In genomic region chr14:36655963-36656768, GRCh38 we compare ENCODE assay signal across 8 cellular contexts. TPM values are rescaled to one million over a fixed set of nuclear protein-coding genes. Genes with fewer than 3 reads are reported as not detected.
DNase-seq lines count a peak whose midpoint lies in the region; ATAC-seq and TF ChIP-seq lines count a peak whose summit lies in the region.

No MANE protein-coding gene starts in this region.

- ATAC-seq in HG02973 (IDR thresholded peaks at IDR 0.05; ENCODE audit: unreplicated experiment) (no peak), HG02981 (IDR thresholded peaks at IDR 0.05; ENCODE audit: unreplicated experiment) (no peak)

- H3K36me3 Mint-ChIP-seq in progenitor cell of endocrine pancreas (ENCODE audit: insufficient read depth), result no peaks in the 10 kb centered on the region

- DNase-seq in activated CD4-positive, alpha-beta T cell treated with anti-CD3 and anti-CD28 coated beads for 48 hours, result peak; percentile 65
- no peak for DNase-seq in activated CD4-positive, alpha-beta T cell treated with anti-CD3 and anti-CD28 coated beads, Interleukin-2, amount 50 U/mL, for 4 hours
- peak; percentile 90 for DNase-seq in NCI-H524 treated with DMSO at 0.1 percent for 48 hours (lab: John Stamatoyannopoulos, UW)
- DNase-seq in epithelial cell of esophagus (ENCODE audit: low read depth), result peak; percentile 73
- DNase-seq in progenitor cell of endocrine pancreas (ENCODE audit: low spot score, unreplicated experiment), result peak; percentile 67
- DNase-seq in C1 segment of cervical spinal cord (lab: John Stamatoyannopoulos, UW), result no peak

- H3K27ac Mint-ChIP-seq in progenitor cell of endocrine pancreas, result peak overlapping the region; percentile 56

- no peaks in the 10 kb centered on the region for H3K9me3 Mint-ChIP-seq in progenitor cell of endocrine pancreas (ENCODE audit: low read depth)

- H3K27me3 Mint-ChIP-seq in progenitor cell of endocrine pancreas, result peaks cover 100% of the 10 kb centered on the region

- peak overlapping the region; percentile 49 for H3K4me3 Mint-ChIP-seq in progenitor cell of endocrine pancreas (ENCODE audit: low read depth)

- TF ChIP-seq CTCF in epithelial cell of esophagus (IDR thresholded peaks at IDR 0.05; ENCODE audit: insufficient read depth, low read depth, low read length, missing control alignments) (peak; percentile 81), progenitor cell of endocrine pancreas (IDR thresholded peaks at IDR 0.05; ENCODE audit: unreplicated experiment) (peak; percentile 70)

- peak overlapping the region; percentile 50 for H3K4me3 ChIP-seq in epithelial cell of esophagus (ENCODE audit: low read length)

- H3K4me1 Mint-ChIP-seq in progenitor cell of endocrine pancreas (ENCODE audit: low read depth), result peaks cover 16% of the 10 kb centered on the region

RNA-seq across cellular contexts. Expression of gene PAX9, which starts 5.5 kb away (rescaled TPM):
- total RNA-seq in progenitor cell of endocrine pancreas, result 0.77 and 1.3 TPM in 2 replicates

Comparison
In these comparisons a context has a peak if more than half of its experiments do, and no peak if none do; other contexts are left out.
1. DNase-seq: peak in activated CD4-positive, alpha-beta T cell treated with anti-CD3 and anti-CD28 coated beads for 48 hours (single experiment), NCI-H524 treated with DMSO at 0.1 percent for 48 hours (single experiment), epithelial cell of esophagus (single experiment) and progenitor cell of endocrine pancreas (single experiment); none in activated CD4-positive, alpha-beta T cell treated with anti-CD3 and anti-CD28 coated beads, Interleukin-2, amount 50 U/mL, for 4 hours (0 of 2) and C1 segment of cervical spinal cord (0 of 14).